Comparison of ENCODE assay signal across 23 cellular contexts in the genomic region with DNA sequence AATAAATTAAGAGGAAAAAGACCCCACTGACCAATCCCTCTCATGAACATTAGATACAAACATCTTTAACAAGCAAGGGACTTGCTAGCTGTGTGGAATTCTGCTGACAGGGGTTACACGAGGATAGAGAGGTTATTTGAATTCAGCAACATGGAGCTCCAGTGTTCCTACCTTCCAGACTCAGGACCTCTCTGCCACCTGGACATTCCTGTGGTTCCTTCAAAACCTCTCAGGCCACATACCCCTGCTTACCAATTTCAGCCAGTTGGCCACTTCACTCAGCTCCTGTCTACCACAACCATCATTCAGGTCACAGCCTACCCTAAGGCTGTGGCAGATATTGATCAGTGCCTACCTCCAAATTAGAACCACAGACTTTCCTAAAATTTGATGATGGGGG.
"Had no signal": no experiment of that assay in that cellular context is flagged by ENCODE, and none has a peak within 500 bp of the region (broad histone marks: within the 10 kb centered on the region; RNA-seq: fewer than 3 reads in every experiment).

No MANE protein-coding gene starts in this region.

- H2AFZ ChIP-seq: hepatocyte had no signal

- H3K27me3 ChIP-seq: dorsolateral prefrontal cortex, esophagus muscularis mucosa, foreskin keratinocyte, gastroesophageal sphincter, heart left ventricle, hepatocyte, left lung had no signal

- H3K4me1 ChIP-seq: esophagus muscularis mucosa, foreskin keratinocyte, gastroesophageal sphincter, heart left ventricle, left lung, lower lobe of right lung had no signal

- H3K79me2 ChIP-seq: hepatocyte had no signal

- FAIRE-seq: colon, endothelial cell of umbilical vein, frontal cortex, islet of Langerhans, keratinocyte had no signal

- DNase-seq: dermis blood vessel endothelial cell; dorsolateral prefrontal cortex; effector CD4-positive, alpha-beta T cell; effector memory CD4-positive, alpha-beta T cell; foreskin keratinocyte; heart left ventricle; hypothalamus; left cardiac atrium; left lung; left ventricle myocardium superior; lower lobe of right lung; mesenchymal stem cell; mucosa of descending colon; naive B cell had no signal

- H3K9me3 ChIP-seq: left lung, mucosa of descending colon had no signal

- H3K4me2 ChIP-seq: hepatocyte had no signal

- H3K27ac ChIP-seq: coronary artery, dorsolateral prefrontal cortex, esophagus muscularis mucosa, foreskin keratinocyte, gastroesophageal sphincter, heart left ventricle, hepatocyte, left lung, lower lobe of right lung had no signal

- H3K36me3 ChIP-seq: esophagus muscularis mucosa, gastroesophageal sphincter, heart left ventricle, left lung, lower lobe of right lung had no signal

- H3K4me3 ChIP-seq: coronary artery, dorsolateral prefrontal cortex, esophagus muscularis mucosa, gastroesophageal sphincter, heart left ventricle, hepatocyte, left lung, lower lobe of right lung, mucosa of descending colon had no signal
